In genomic region chr11:74541466-74541865, GRCh38 we compare ENCODE assay signal across 34 cellular contexts.
"Had no signal": no experiment of that assay in that cellular context is flagged by ENCODE, and none has a peak within 500 bp of the region (broad histone marks: within the 10 kb centered on the region; RNA-seq: fewer than 3 reads in every experiment).

No MANE protein-coding gene starts in this region.

- DNase-seq: Karpas-422, Kasumi-1, KBM-7, KG1, MG63, MM.1S, MV-4-11, NCI-H1048, NCI-H1092, NCI-H1092 treated with DMSO at 0.1 percent for 48 hours, NCI-H1105, NCI-H1105 treated with DMSO at 0.1 percent for 48 hours, NCI-H1417, NCI-H1417 treated with DMSO at 0.1 percent for 48 hours, NCI-H1436, NCI-H1436 treated with DMSO at 0.1 percent for 48 hours, NCI-H146, NCI-H1694, NCI-H1694 treated with DMSO at 0.1 percent for 48 hours, NCI-H187, NCI-H187 treated with DMSO at 0.1 percent for 48 hours, NCI-H1930, NCI-H2029, NCI-H2029 treated with DMSO at 0.1 percent for 48 hours, NCI-H2081 treated with DMSO at 0.1 percent for 48 hours, NCI-H2107, NCI-H2171, NCI-H2171 treated with DMSO at 0.1 percent for 48 hours, NCI-H2227 treated with DMSO at 0.1 percent for 48 hours, NCI-H226, NCI-H345, NCI-H446, NCI-H446 treated with DMSO at 0.1 percent for 48 hours, NCI-H510A had no signal
